In the genomic region with DNA sequence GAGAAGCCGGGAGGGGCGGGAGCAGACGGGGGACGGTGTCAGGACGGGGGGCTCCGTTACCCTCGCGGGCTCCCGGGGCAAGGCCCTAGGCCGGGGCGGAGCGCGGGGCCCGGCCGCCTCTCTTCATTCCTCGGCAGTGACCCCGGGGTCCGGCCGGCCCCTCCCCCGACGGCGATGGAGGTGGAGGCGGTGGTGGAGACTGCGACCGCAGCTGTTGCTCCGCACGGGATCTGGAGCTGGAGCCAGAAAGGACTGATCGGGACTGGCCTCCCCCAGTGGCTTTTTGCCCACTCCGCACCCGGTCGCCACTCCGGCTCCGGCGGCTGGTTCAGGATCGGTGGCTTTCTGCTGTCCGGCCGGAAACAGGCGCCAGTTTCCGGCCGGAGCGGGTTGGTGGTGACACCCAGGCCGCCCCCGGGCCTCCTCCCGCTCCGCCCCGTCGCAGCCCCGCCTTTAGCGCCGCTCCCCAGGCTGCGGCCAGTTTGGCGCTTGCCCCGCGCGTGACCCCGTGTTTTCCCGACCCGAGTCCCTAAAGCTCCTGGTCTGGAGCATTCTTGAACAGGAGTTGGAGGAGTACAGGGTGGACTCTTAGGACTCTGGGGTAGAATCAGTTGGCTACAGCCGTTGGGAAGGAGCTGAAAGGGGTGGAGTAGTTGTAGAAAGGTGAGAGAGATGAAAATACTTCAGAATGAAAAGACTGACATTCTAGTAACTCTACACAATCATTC, we compare ENCODE assay signal across 1 cellular context.
TF ChIP-seq lines count a peak whose summit lies in the region.

OTUD7B (minus strand) TSS at position 339 of the 728 bp plus-strand sequence. CDS start 33,216 bp downstream, outside the sequence.

TF ChIP-seq in K562, 482 proteins besides CTCF, POLR2A, EP300 and RAD21 (continued from another document and continues in another):
- TF ChIP-seq, protein P1, sequence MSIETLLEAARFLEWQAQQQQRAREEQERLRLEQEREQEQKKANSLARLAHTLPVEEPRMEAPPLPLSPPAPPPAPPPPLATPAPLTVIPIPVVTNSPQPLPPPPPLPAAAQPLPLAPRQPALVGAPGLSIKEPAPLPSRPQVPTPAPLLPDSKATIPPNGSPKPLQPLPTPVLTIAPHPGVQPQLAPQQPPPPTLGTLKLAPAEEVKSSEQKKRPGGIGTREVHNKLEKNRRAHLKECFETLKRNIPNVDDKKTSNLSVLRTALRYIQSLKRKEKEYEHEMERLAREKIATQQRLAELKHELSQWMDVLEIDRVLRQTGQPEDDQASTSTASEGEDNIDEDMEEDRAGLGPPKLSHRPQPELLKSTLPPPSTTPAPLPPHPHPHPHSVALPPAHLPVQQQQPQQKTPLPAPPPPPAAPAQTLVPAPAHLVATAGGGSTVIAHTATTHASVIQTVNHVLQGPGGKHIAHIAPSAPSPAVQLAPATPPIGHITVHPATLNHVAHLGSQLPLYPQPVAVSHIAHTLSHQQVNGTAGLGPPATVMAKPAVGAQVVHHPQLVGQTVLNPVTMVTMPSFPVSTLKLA (conservative IDR thresholded peaks at IDR 0.05), result peak; percentile 65 to 70
- TF ChIP-seq LEF1 (IDR thresholded peaks at IDR 0.05) (peak; percentile 71), PKNOX1 (IDR thresholded peaks at IDR 0.05) (no peak; the same call in 1 of the 2 replicates), SIRT6 (IDR thresholded peaks at IDR 0.05; ENCODE audit: low read depth, low read length) (no peak), CTBP1 (IDR thresholded peaks at IDR 0.05; ENCODE audit: borderline replicate concordance) (peak; percentile 91), NEUROD1 (IDR thresholded peaks at IDR 0.05; ENCODE audit: borderline replicate concordance, low read depth, low read length, partially characterized antibody) (peak; percentile 79), L3MBTL2 (IDR thresholded peaks at IDR 0.05) (peak; percentile 53; the same call in 1 of the 2 replicates), KLF1 (tag; IDR thresholded peaks at IDR 0.05) (peak; percentile 67), MEF2A (IDR thresholded peaks at IDR 0.05; ENCODE audit: control insufficient read depth, low read depth, low read length) (0 out of 2 replicates have a peak, but pooled peaks have one; percentile 48), ARNT (IDR thresholded peaks at IDR 0.05) (peak in 1 of 2 experiments; percentile 100; a peak in 2 of 4 replicates), STAT5A (IDR thresholded peaks at IDR 0.05; ENCODE audit: borderline replicate concordance, low read length) (0 out of 2 replicates have a peak, but pooled peaks have one; percentile 17), ZKSCAN1 (IDR thresholded peaks at IDR 0.05; ENCODE audit: low read depth, low read length) (peak; percentile 77; the same call in 1 of the 2 replicates), HNRNPK (IDR thresholded peaks at IDR 0.05; ENCODE audit: low read depth, low read length, poor library complexity, severe bottlenecking) (peak; percentile 33), RAD51 (IDR thresholded peaks at IDR 0.05; ENCODE audit: borderline replicate concordance, low read depth) (peak; percentile 52), HEY1 (CRISPR knock-in tag; IDR thresholded peaks at IDR 0.05; ENCODE audit: borderline replicate concordance) (0 out of 2 replicates have a peak, but pooled peaks have one; percentile 1), XRCC4 (IDR thresholded peaks at IDR 0.05; ENCODE audit: extremely low read depth, insufficient read depth, insufficient read length) (no peak), SMC3 (conservative IDR thresholded peaks at IDR 0.05; ENCODE audit: insufficient read depth, low read depth, low read length) (0 out of 2 replicates have a peak, but pooled peaks have one; percentile 20), NCOR1 (IDR thresholded peaks at IDR 0.05) (peak; percentile 64), PHF8 (IDR thresholded peaks at IDR 0.05; ENCODE audit: borderline replicate concordance, low read length) (peak; percentile 85; the same call in 1 of the 2 replicates), RBM39 (optimal IDR thresholded peaks at IDR 0.05; ENCODE audit: low read depth, low read length) (no peak), ESRRA (IDR thresholded peaks at IDR 0.05; ENCODE audit: borderline replicate concordance, low read depth) (peak; percentile 80), ESRRB (CRISPR knock-in tag; IDR thresholded peaks at IDR 0.05; ENCODE audit: borderline replicate concordance) (no peak), BRF1 (IDR thresholded peaks at IDR 0.05; ENCODE audit: borderline replicate concordance, extremely low read depth, insufficient read length) (no peak), SMARCB1 (IDR thresholded peaks at IDR 0.05; ENCODE audit: insufficient read length, low read depth) (no peak), U2AF1 (optimal IDR thresholded peaks at IDR 0.05; ENCODE audit: low read depth, low read length) (peak; percentile 85), RREB1 (CRISPR knock-in tag; IDR thresholded peaks at IDR 0.05) (no peak), TBL1XR1 (IDR thresholded peaks at IDR 0.05; ENCODE audit: low read length in 2 of 2) (peak; percentile 41 to 70; a peak in 2 of 4 replicates), ARID1B (IDR thresholded peaks at IDR 0.05) (peak; percentile 34)
- TF ChIP-seq, protein P2, sequence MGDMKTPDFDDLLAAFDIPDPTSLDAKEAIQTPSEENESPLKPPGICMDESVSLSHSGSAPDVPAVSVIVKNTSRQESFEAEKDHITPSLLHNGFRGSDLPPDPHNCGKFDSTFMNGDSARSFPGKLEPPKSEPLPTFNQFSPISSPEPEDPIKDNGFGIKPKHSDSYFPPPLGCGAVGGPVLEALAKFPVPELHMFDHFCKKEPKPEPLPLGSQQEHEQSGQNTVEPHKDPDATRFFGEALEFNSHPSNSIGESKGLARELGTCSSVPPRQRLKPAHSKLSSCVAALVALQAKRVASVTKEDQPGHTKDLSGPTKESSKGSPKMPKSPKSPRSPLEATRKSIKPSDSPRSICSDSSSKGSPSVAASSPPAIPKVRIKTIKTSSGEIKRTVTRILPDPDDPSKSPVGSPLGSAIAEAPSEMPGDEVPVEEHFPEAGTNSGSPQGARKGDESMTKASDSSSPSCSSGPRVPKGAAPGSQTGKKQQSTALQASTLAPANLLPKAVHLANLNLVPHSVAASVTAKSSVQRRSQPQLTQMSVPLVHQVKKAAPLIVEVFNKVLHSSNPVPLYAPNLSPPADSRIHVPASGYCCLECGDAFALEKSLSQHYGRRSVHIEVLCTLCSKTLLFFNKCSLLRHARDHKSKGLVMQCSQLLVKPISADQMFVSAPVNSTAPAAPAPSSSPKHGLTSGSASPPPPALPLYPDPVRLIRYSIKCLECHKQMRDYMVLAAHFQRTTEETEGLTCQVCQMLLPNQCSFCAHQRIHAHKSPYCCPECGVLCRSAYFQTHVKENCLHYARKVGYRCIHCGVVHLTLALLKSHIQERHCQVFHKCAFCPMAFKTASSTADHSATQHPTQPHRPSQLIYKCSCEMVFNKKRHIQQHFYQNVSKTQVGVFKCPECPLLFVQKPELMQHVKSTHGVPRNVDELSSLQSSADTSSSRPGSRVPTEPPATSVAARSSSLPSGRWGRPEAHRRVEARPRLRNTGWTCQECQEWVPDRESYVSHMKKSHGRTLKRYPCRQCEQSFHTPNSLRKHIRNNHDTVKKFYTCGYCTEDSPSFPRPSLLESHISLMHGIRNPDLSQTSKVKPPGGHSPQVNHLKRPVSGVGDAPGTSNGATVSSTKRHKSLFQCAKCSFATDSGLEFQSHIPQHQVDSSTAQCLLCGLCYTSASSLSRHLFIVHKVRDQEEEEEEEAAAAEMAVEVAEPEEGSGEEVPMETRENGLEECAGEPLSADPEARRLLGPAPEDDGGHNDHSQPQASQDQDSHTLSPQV (IDR thresholded peaks at IDR 0.05), result 0 out of 2 replicates have a peak, but pooled peaks have one; percentile 61
- TF ChIP-seq, protein P3, sequence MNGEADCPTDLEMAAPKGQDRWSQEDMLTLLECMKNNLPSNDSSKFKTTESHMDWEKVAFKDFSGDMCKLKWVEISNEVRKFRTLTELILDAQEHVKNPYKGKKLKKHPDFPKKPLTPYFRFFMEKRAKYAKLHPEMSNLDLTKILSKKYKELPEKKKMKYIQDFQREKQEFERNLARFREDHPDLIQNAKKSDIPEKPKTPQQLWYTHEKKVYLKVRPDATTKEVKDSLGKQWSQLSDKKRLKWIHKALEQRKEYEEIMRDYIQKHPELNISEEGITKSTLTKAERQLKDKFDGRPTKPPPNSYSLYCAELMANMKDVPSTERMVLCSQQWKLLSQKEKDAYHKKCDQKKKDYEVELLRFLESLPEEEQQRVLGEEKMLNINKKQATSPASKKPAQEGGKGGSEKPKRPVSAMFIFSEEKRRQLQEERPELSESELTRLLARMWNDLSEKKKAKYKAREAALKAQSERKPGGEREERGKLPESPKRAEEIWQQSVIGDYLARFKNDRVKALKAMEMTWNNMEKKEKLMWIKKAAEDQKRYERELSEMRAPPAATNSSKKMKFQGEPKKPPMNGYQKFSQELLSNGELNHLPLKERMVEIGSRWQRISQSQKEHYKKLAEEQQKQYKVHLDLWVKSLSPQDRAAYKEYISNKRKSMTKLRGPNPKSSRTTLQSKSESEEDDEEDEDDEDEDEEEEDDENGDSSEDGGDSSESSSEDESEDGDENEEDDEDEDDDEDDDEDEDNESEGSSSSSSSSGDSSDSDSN (IDR thresholded peaks at IDR 0.05; ENCODE audit: borderline replicate concordance in 1 of 2, low read depth in 2 of 2, low read length in 2 of 2), result peak; percentile 100
- TF ChIP-seq, protein P4, sequence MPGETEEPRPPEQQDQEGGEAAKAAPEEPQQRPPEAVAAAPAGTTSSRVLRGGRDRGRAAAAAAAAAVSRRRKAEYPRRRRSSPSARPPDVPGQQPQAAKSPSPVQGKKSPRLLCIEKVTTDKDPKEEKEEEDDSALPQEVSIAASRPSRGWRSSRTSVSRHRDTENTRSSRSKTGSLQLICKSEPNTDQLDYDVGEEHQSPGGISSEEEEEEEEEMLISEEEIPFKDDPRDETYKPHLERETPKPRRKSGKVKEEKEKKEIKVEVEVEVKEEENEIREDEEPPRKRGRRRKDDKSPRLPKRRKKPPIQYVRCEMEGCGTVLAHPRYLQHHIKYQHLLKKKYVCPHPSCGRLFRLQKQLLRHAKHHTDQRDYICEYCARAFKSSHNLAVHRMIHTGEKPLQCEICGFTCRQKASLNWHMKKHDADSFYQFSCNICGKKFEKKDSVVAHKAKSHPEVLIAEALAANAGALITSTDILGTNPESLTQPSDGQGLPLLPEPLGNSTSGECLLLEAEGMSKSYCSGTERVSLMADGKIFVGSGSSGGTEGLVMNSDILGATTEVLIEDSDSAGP (CRISPR knock-in tag; IDR thresholded peaks at IDR 0.05), result no peak
- TF ChIP-seq, protein P5, sequence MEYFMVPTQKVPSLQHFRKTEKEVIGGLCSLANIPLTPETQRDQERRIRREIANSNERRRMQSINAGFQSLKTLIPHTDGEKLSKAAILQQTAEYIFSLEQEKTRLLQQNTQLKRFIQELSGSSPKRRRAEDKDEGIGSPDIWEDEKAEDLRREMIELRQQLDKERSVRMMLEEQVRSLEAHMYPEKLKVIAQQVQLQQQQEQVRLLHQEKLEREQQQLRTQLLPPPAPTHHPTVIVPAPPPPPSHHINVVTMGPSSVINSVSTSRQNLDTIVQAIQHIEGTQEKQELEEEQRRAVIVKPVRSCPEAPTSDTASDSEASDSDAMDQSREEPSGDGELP (CRISPR knock-in tag; IDR thresholded peaks at IDR 0.05; ENCODE audit: borderline replicate concordance), result peak; percentile 95
